In genomic region chr3:111610189-111610588, GRCh38 we compare ENCODE assay signal across 9 cellular contexts. TPM values are rescaled to one million over a fixed set of nuclear protein-coding genes. Genes with fewer than 3 reads are reported as not detected.
DNase-seq lines count a peak whose midpoint lies in the region; ATAC-seq and TF ChIP-seq lines count a peak whose summit lies in the region.
"Had no signal": no experiment of that assay in that cellular context is flagged by ENCODE, and none has a peak within 500 bp of the region (broad histone marks: within the 10 kb centered on the region; RNA-seq: fewer than 3 reads in every experiment).

No MANE protein-coding gene starts in this region.

- peaks cover 53 to 89% of the 10 kb centered on the region in 2 donors for H3K4me1 Mint-ChIP-seq in stimulated activated naive B cell treated with anti-CD40 and anti-IgM and Interleukin-4, amounts not matched to agents 10 μg/mL and 1 μg/mL and 100 μg/mL, for 72 hours
- H3K4me1 Mint-ChIP-seq in nephron progenitor cell: peaks cover 18% of the 10 kb centered on the region

- H3K36me3 Mint-ChIP-seq in stimulated activated naive B cell treated with anti-CD40 and anti-IgM and Interleukin-4, amounts not matched to agents 10 μg/mL and 1 μg/mL and 100 μg/mL, for 72 hours: peaks cover 17 to 19% of the 10 kb centered on the region in 2 donors
- H3K36me3 Mint-ChIP-seq in nephron progenitor cell (ENCODE audit: low read depth): no peaks in the 10 kb centered on the region

- H3K27me3 Mint-ChIP-seq in stimulated activated naive B cell treated with anti-CD40 and anti-IgM and Interleukin-4, amounts not matched to agents 10 μg/mL and 1 μg/mL and 100 μg/mL, for 72 hours: no peaks in the 10 kb centered on the region
- no peaks in the 10 kb centered on the region for H3K27me3 Mint-ChIP-seq in nephron progenitor cell (ENCODE audit: low read depth, poor library complexity)
- H3K27me3 Mint-ChIP-seq: dendritic cell treated with granulocyte-macrophage colony-stimulating factor and Interleukin-4, amounts not matched to agents 40 ng/mL and 50 ng/mL, for 4 days had no signal

- no peaks in the 10 kb centered on the region for H3K4me1 ChIP-seq in thyroid gland

- TF ChIP-seq CTCF in nephron progenitor cell (IDR thresholded peaks at IDR 0.05): no peak
- no peak for TF ChIP-seq CTCF in thyroid gland (IDR thresholded peaks at IDR 0.05)

- WGBS in thyroid gland, 2 donors: 80 to 84% methylated on average over 5 of the region's 5 CpGs

- intact Hi-C loops in thyroid gland (cut with DNase I): no loop called here

- peak; percentile 44 for DNase-seq in activated T-cell treated with anti-CD3 and anti-CD28 coated beads for 24 hours (ENCODE audit: low read depth)
- no peak for DNase-seq in activated T-cell treated with anti-CD3 and anti-CD28 coated beads, Interleukin-2, amount 50 U/mL, for 48 hours
- peak; percentile 39 for DNase-seq in T-helper 22 cell (ENCODE audit: low read depth)
- DNase-seq in stimulated activated naive B cell treated with anti-CD40 and anti-IgM and Interleukin-4, amounts not matched to agents 10 μg/mL and 1 μg/mL and 100 μg/mL, for 72 hours: peak; percentile 31
- DNase-seq in NCI-H146 treated with DMSO at 0.1 percent for 48 hours (lab: John Stamatoyannopoulos, UW; ENCODE audit: unreplicated experiment): no peak
- DNase-seq in nephron progenitor cell: no peak
- no peak for DNase-seq in thyroid gland

- H3K4me3 ChIP-seq in thyroid gland (replicated peaks in 1 of 3): no peak overlapping the region

- no peaks in the 10 kb centered on the region for H3K36me3 ChIP-seq in thyroid gland

- no peak overlapping the region for H3K27ac ChIP-seq in thyroid gland

- peak overlapping the region; percentile 99 for H3K27ac Mint-ChIP-seq in stimulated activated naive B cell treated with anti-CD40 and anti-IgM and Interleukin-4, amounts not matched to agents 10 μg/mL and 1 μg/mL and 100 μg/mL, for 72 hours
- no peak overlapping the region for H3K27ac Mint-ChIP-seq in nephron progenitor cell
- H3K27ac Mint-ChIP-seq: dendritic cell treated with granulocyte-macrophage colony-stimulating factor and Interleukin-4, amounts not matched to agents 40 ng/mL and 50 ng/mL, for 4 days had no signal

- peak; percentile 95 for ATAC-seq in HG02973 (IDR thresholded peaks at IDR 0.05; ENCODE audit: unreplicated experiment)
- peak; percentile 77 to 78 for ATAC-seq in stimulated activated naive B cell treated with anti-CD40 and anti-IgM and Interleukin-4, amounts not matched to agents 10 μg/mL and 1 μg/mL and 100 μg/mL, for 72 hours (replicated peaks)

- H3K9me3 ChIP-seq in thyroid gland: no peaks in the 10 kb centered on the region

- H3K27me3 ChIP-seq in thyroid gland: no peaks in the 10 kb centered on the region

- peaks cover 6 to 7% of the 10 kb centered on the region in 2 donors for H3K9me3 Mint-ChIP-seq in stimulated activated naive B cell treated with anti-CD40 and anti-IgM and Interleukin-4, amounts not matched to agents 10 μg/mL and 1 μg/mL and 100 μg/mL, for 72 hours
- H3K9me3 Mint-ChIP-seq in nephron progenitor cell: peaks cover 2% of the 10 kb centered on the region
- H3K9me3 Mint-ChIP-seq: dendritic cell treated with granulocyte-macrophage colony-stimulating factor and Interleukin-4, amounts not matched to agents 40 ng/mL and 50 ng/mL, for 4 days had no signal

- TF ChIP-seq POLR2A in thyroid gland (IDR thresholded peaks at IDR 0.05): no peak

- H3K4me3 Mint-ChIP-seq in stimulated activated naive B cell treated with anti-CD40 and anti-IgM and Interleukin-4, amounts not matched to agents 10 μg/mL and 1 μg/mL and 100 μg/mL, for 72 hours: peak overlapping the region; percentile 74 to 76
- no peak overlapping the region for H3K4me3 Mint-ChIP-seq in nephron progenitor cell
- H3K4me3 Mint-ChIP-seq: dendritic cell treated with granulocyte-macrophage colony-stimulating factor and Interleukin-4, amounts not matched to agents 40 ng/mL and 50 ng/mL, for 4 days had no signal

RNA-seq across cellular contexts. Expression of gene ZBED2, which starts 15.0 kb away (rescaled TPM):
- 100 to 1,000 TPM in 2 of 4 donors, 10 to 100 TPM in 2; 31.1 to 163 (median 88.9) TPM for total RNA-seq in thyroid gland

Comparison
In these comparisons a context has a peak if more than half of its experiments do, and no peak if none do; other contexts are left out.
1. DNase-seq: peak in activated T-cell treated with anti-CD3 and anti-CD28 coated beads for 24 hours (single experiment), T-helper 22 cell (single experiment) and stimulated activated naive B cell treated with anti-CD40 and anti-IgM and Interleukin-4, amounts not matched to agents 10 μg/mL and 1 μg/mL and 100 μg/mL, for 72 hours (single experiment); none in activated T-cell treated with anti-CD3 and anti-CD28 coated beads, Interleukin-2, amount 50 U/mL, for 48 hours (0 of 2), NCI-H146 treated with DMSO at 0.1 percent for 48 hours (single experiment), nephron progenitor cell (single experiment) and thyroid gland (0 of 2).